Comparison of ENCODE assay signal across 21 cellular contexts in genomic region chr22:49487950-49488349, GRCh38.
DNase-seq lines count a peak whose midpoint lies in the region; ATAC-seq and TF ChIP-seq lines count a peak whose summit lies in the region.
"Had no signal": no experiment of that assay in that cellular context is flagged by ENCODE, and none has a peak within 500 bp of the region (broad histone marks: within the 10 kb centered on the region; RNA-seq: fewer than 3 reads in every experiment).

No MANE protein-coding gene starts in this region.

- DNase-seq in CD14-positive monocyte (ENCODE audit: low spot score) (peak; percentile 16), coronary artery (ENCODE audit: low spot score) (peak; percentile 54), mesenteric fat pad (ENCODE audit: low spot score) (peak; percentile 64), HUDEP-2 (lab: John Stamatoyannopoulos, UW; ENCODE audit: unreplicated experiment in 76 of 76) (no peak)
- DNase-seq: activated B cell treated with CpG ODN at 0.5 μM for 24 hours; activated naive CD8-positive, alpha-beta T cell treated with anti-CD3 and anti-CD28 coated beads for 36 hours; activated T-cell treated with anti-CD3 and anti-CD28 coated beads, Interleukin-2, amount 50 U/mL, for 72 hours; HFFc6; naive thymus-derived CD4-positive, alpha-beta T cell; NCI-H1436; pancreas; stimulated activated CD4-positive, alpha-beta T cell treated with anti-CD3 and anti-CD28 coated beads, Interleukin-2, amount 100 ng/mL, for 48 hours; T-helper 2 cell had no signal

- ATAC-seq in HG03175 (IDR thresholded peaks at IDR 0.05; ENCODE audit: unreplicated experiment) = no peak
- no peak for ATAC-seq in GM19328 (IDR thresholded peaks at IDR 0.05; ENCODE audit: unreplicated experiment)
- ATAC-seq in GM21381 (IDR thresholded peaks at IDR 0.05; ENCODE audit: unreplicated experiment) = no peak
- ATAC-seq: activated T-cell treated with anti-CD3 and anti-CD28 coated beads, Interleukin-2, amount 50 U/mL, for 72 hours; GM12878; naive thymus-derived CD4-positive, alpha-beta T cell had no signal

- H3K9me3 ChIP-seq in HUES48 (ENCODE audit: control insufficient read depth, insufficient read depth, low read length) = no peaks in the 10 kb centered on the region
- H3K9me3 ChIP-seq: pancreas had no signal

- no peaks in the 10 kb centered on the region for H3K36me3 Mint-ChIP-seq in CD14-positive monocyte
- H3K36me3 Mint-ChIP-seq: activated naive CD8-positive, alpha-beta T cell treated with anti-CD3 and anti-CD28 coated beads for 36 hours had no signal

- H3K4me3 ChIP-seq in HUES48 (ENCODE audit: low read depth, low read length) = 0 out of 2 replicates have a peak overlapping the region, but pooled peaks have one; percentile 8
- H3K4me3 ChIP-seq in coronary artery = no peak overlapping the region
- H3K4me3 ChIP-seq: GM12878, pancreas, SJSA1 had no signal

- H3K27ac ChIP-seq in HUES48 (ENCODE audit: low read depth, low read length) (peak overlapping the region; percentile 70), coronary artery (no peak overlapping the region)
- H3K27ac ChIP-seq: pancreas, SJSA1 had no signal

- intact Hi-C loops in CD14-positive monocyte (cut with micrococcal nuclease) = no loop called here

- peaks cover 0 to 10% (median 5%) of the 10 kb centered on the region in 3 donors for H3K27me3 Mint-ChIP-seq in CD14-positive monocyte (ENCODE audit: low read depth in 3 of 3)
- H3K27me3 Mint-ChIP-seq: activated naive CD8-positive, alpha-beta T cell treated with anti-CD3 and anti-CD28 coated beads for 36 hours; memory B cell; stimulated activated naive CD8-positive, alpha-beta T cell treated with anti-CD3 and anti-CD28 coated beads, Interleukin-15, Interleukin-2, amounts not matched to agents 100 ng/mL and 50 ng/mL, for 24 hours had no signal

- H3K36me3 ChIP-seq in HUES48 (ENCODE audit: control insufficient read depth, insufficient read depth, low read length) = no peaks in the 10 kb centered on the region
- H3K36me3 ChIP-seq: pancreas, SJSA1 had no signal

- peaks cover 0 to 2% (median 0%) of the 10 kb centered on the region in 7 donors for H3K9me3 Mint-ChIP-seq in CD14-positive monocyte
- H3K9me3 Mint-ChIP-seq: activated B cell treated with CpG ODN at 0.5 μM for 24 hours; activated naive CD8-positive, alpha-beta T cell treated with anti-CD3 and anti-CD28 coated beads for 36 hours; activated T-cell treated with anti-CD3 and anti-CD28 coated beads, Interleukin-2, amount 50 U/mL, for 72 hours; memory B cell; stimulated activated naive CD8-positive, alpha-beta T cell treated with anti-CD3 and anti-CD28 coated beads, Interleukin-15, Interleukin-2, amounts not matched to agents 100 ng/mL and 50 ng/mL, for 24 hours had no signal

- H3K4me3 Mint-ChIP-seq in CD14-positive monocyte = no peak overlapping the region
- H3K4me3 Mint-ChIP-seq: activated B cell treated with CpG ODN at 0.5 μM for 24 hours; activated naive CD8-positive, alpha-beta T cell treated with anti-CD3 and anti-CD28 coated beads for 36 hours; activated T-cell treated with anti-CD3 and anti-CD28 coated beads, Interleukin-2, amount 50 U/mL, for 72 hours; HFFc6; memory B cell; naive thymus-derived CD4-positive, alpha-beta T cell; stimulated activated naive CD8-positive, alpha-beta T cell treated with anti-CD3 and anti-CD28 coated beads, Interleukin-15, Interleukin-2, amounts not matched to agents 100 ng/mL and 50 ng/mL, for 24 hours had no signal

- peaks cover 15% of the 10 kb centered on the region for H3K4me1 ChIP-seq in HUES48 (ENCODE audit: control insufficient read depth, insufficient read depth, low read length)
- H3K4me1 ChIP-seq: pancreas, SJSA1 had no signal

- H3K4me1 Mint-ChIP-seq in CD14-positive monocyte = peaks cover 23% of the 10 kb centered on the region
- H3K4me1 Mint-ChIP-seq: activated B cell treated with CpG ODN at 0.5 μM for 24 hours; activated naive CD8-positive, alpha-beta T cell treated with anti-CD3 and anti-CD28 coated beads for 36 hours had no signal

- H3K27ac Mint-ChIP-seq in CD14-positive monocyte = peak overlapping the region in 1 of 7 donors; percentile 12
- H3K27ac Mint-ChIP-seq: activated B cell treated with CpG ODN at 0.5 μM for 24 hours; activated naive CD8-positive, alpha-beta T cell treated with anti-CD3 and anti-CD28 coated beads for 36 hours; activated T-cell treated with anti-CD3 and anti-CD28 coated beads, Interleukin-2, amount 50 U/mL, for 72 hours; HFFc6; memory B cell; naive thymus-derived CD4-positive, alpha-beta T cell; stimulated activated naive CD8-positive, alpha-beta T cell treated with anti-CD3 and anti-CD28 coated beads, Interleukin-15, Interleukin-2, amounts not matched to agents 100 ng/mL and 50 ng/mL, for 24 hours had no signal

- TF ChIP-seq CTCF in CD14-positive monocyte (IDR thresholded peaks at IDR 0.05) = no peak
- TF ChIP-seq CTCF in coronary artery (IDR thresholded peaks at IDR 0.05) = no peak

- no peak overlapping the region for H3K9ac ChIP-seq in HUES48 (ENCODE audit: low read depth, low read length)

- H3K27me3 ChIP-seq in HUES48 (ENCODE audit: control insufficient read depth, insufficient read depth, low read length) = no peaks in the 10 kb centered on the region
- H3K27me3 ChIP-seq: pancreas, SJSA1 had no signal

Comparison
In these comparisons a context has a peak if more than half of its experiments do, and no peak if none do; other contexts are left out.
1. DNase-seq: peak in CD14-positive monocyte (single experiment), coronary artery (single experiment) and mesenteric fat pad (single experiment); none in HUDEP-2 (0 of 76).